In genomic region chr2:89780318-89780717, GRCh38 we compare ENCODE assay signal across 1 cellular context.
A peak's percentile ranks its signal among the peaks of the same experiment; 100 is the strongest.
TF ChIP-seq lines count a peak whose summit lies in the region.

No MANE protein-coding gene starts in this region.

TF ChIP-seq in HepG2, 621 proteins besides CTCF, POLR2A, EP300 and RAD21 (continued from another document):
- TF ChIP-seq TRIM22 (IDR thresholded peaks at IDR 0.05): 0 out of 2 replicates have a peak, but pooled peaks have one; percentile 62
- TF ChIP-seq ZMYM4 (CRISPR knock-in tag; IDR thresholded peaks at IDR 0.05): no peak
- no peak for TF ChIP-seq RXRB (CRISPR knock-in tag; IDR thresholded peaks at IDR 0.05; ENCODE audit: borderline replicate concordance)
- no peak for TF ChIP-seq KDM1A (CRISPR knock-in tag; IDR thresholded peaks at IDR 0.05)
TF ChIP-seq in HepG2: peak in this region for 3.
